9 cellular contexts compared by ENCODE assay signal in the genomic region with DNA sequence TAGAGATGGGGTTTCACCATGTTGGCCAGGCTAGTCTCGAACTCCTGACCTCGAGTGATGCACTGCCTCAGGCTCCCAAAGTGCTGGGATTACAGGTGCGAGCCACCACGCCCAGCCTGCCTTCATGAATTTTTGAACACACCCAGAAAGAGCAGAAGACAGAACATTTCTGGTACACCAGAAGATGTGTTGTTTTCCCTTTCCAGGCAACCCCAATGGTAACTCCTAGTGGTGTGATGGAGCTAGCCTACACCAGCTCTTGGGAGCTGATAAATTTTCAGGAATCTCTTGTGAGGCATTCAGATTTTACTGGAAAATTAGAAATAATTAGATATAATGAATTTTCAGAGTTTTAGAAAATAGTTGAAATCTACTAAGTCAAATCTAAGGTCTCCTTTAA. TPM values are rescaled to one million over a fixed set of nuclear protein-coding genes. Genes with fewer than 3 reads are reported as not detected.
DNase-seq lines count a peak whose midpoint lies in the region; ATAC-seq and TF ChIP-seq lines count a peak whose summit lies in the region.
"Had no signal": no experiment of that assay in that cellular context is flagged by ENCODE, and none has a peak within 500 bp of the region (broad histone marks: within the 10 kb centered on the region; RNA-seq: fewer than 3 reads in every experiment).

No MANE protein-coding gene starts in this region.

- H3K4me1 Mint-ChIP-seq in activated T-cell treated with anti-CD3 and anti-CD28 coated beads, Interleukin-2, amount 50 U/mL, for 4 hours (ENCODE audit: low read depth): peaks cover 11% of the 10 kb centered on the region
- peaks cover 19% of the 10 kb centered on the region for H3K4me1 Mint-ChIP-seq in activated CD4-positive, alpha-beta memory T cell treated with anti-CD3 and anti-CD28 coated beads, Interleukin-2, amount 10 ng/mL, durations not matched to agents 7 days and 5 days
- peaks cover 16 to 26% of the 10 kb centered on the region in 2 donors for H3K4me1 Mint-ChIP-seq in immature natural killer cell

- intact Hi-C loops in tibial artery (cut with DNase I; ENCODE audit: low total_unique reads): loop anchor here (5.0 kb wide), 1 partner anchor 63 kb away; no protein-coding TSS in a partner anchor

- DNase-seq in activated T-cell treated with anti-CD3 and anti-CD28 coated beads, Interleukin-2, amount 50 U/mL, for 4 hours: no peak
- DNase-seq in activated T-cell treated with anti-CD3 and anti-CD28 coated beads for 4 hours: no peak
- DNase-seq in activated CD4-positive, alpha-beta memory T cell treated with anti-CD3 and anti-CD28 coated beads, Interleukin-2, amount 10 ng/mL, durations not matched to agents 7 days and 5 days: no peak
- no peak for DNase-seq in immature natural killer cell
- DNase-seq in tibial artery: no peak
- no peak for DNase-seq in NCI-H446 treated with DMSO at 0.1 percent for 48 hours (lab: John Stamatoyannopoulos, UW)
- DNase-seq: NCI-H69 had no signal

- no peak for TF ChIP-seq CTCF in tibial artery (IDR thresholded peaks at IDR 0.05)

- peak overlapping the region; percentile 97 for H3K27ac ChIP-seq in tibial artery

- no peaks in the 10 kb centered on the region for H3K27me3 ChIP-seq in tibial artery

- ATAC-seq in activated T-cell treated with anti-CD3 and anti-CD28 coated beads, Interleukin-2, amount 50 U/mL, for 4 hours: no peak
- ATAC-seq in activated CD4-positive, CD25-positive, alpha-beta regulatory T cell treated with anti-CD3 and anti-CD28 coated beads, Interleukin-2, amount 50 U/mL, for 24 hours: no peak
- no peak for ATAC-seq in HG02623 (IDR thresholded peaks at IDR 0.05; ENCODE audit: unreplicated experiment)

- H3K9me3 ChIP-seq in tibial artery: no peaks in the 10 kb centered on the region

- no peaks in the 10 kb centered on the region for H3K9me3 Mint-ChIP-seq in activated T-cell treated with anti-CD3 and anti-CD28 coated beads, Interleukin-2, amount 50 U/mL, for 4 hours
- no peaks in the 10 kb centered on the region for H3K9me3 Mint-ChIP-seq in activated CD4-positive, alpha-beta memory T cell treated with anti-CD3 and anti-CD28 coated beads, Interleukin-2, amount 10 ng/mL, durations not matched to agents 7 days and 5 days
- no peaks in the 10 kb centered on the region for H3K9me3 Mint-ChIP-seq in immature natural killer cell

- H3K4me1 ChIP-seq in tibial artery: peaks cover 0 to 13% (median 0%) of the 10 kb centered on the region in 4 donors

- peak overlapping the region; percentile 97 for H3K4me3 Mint-ChIP-seq in activated T-cell treated with anti-CD3 and anti-CD28 coated beads, Interleukin-2, amount 50 U/mL, for 4 hours
- peak overlapping the region; percentile 87 for H3K4me3 Mint-ChIP-seq in activated CD4-positive, alpha-beta memory T cell treated with anti-CD3 and anti-CD28 coated beads, Interleukin-2, amount 10 ng/mL, durations not matched to agents 7 days and 5 days
- H3K4me3 Mint-ChIP-seq in immature natural killer cell: peak overlapping the region; percentile 90 to 97 (median 95)

- H3K4me3 ChIP-seq in tibial artery: peak overlapping the region; percentile 68 to 93

- H3K36me3 Mint-ChIP-seq in activated T-cell treated with anti-CD3 and anti-CD28 coated beads, Interleukin-2, amount 50 U/mL, for 4 hours (ENCODE audit: insufficient read depth): no peaks in the 10 kb centered on the region
- H3K36me3 Mint-ChIP-seq in activated CD4-positive, alpha-beta memory T cell treated with anti-CD3 and anti-CD28 coated beads, Interleukin-2, amount 10 ng/mL, durations not matched to agents 7 days and 5 days (ENCODE audit: low read depth): peaks cover 14% of the 10 kb centered on the region
- peaks cover 0 to 3% (median 0%) of the 10 kb centered on the region in 3 donors for H3K36me3 Mint-ChIP-seq in immature natural killer cell

- no peaks in the 10 kb centered on the region for H3K36me3 ChIP-seq in tibial artery

- H3K27me3 Mint-ChIP-seq in activated T-cell treated with anti-CD3 and anti-CD28 coated beads, Interleukin-2, amount 50 U/mL, for 4 hours (ENCODE audit: low read depth): no peaks in the 10 kb centered on the region
- H3K27me3 Mint-ChIP-seq in activated CD4-positive, alpha-beta memory T cell treated with anti-CD3 and anti-CD28 coated beads, Interleukin-2, amount 10 ng/mL, durations not matched to agents 7 days and 5 days: peaks cover 4% of the 10 kb centered on the region
- peaks cover 4 to 7% (median 4%) of the 10 kb centered on the region in 3 donors for H3K27me3 Mint-ChIP-seq in immature natural killer cell (ENCODE audit: low read depth in 3 of 3)

- CTCF ChIA-PET in activated CD4-positive, alpha-beta memory T cell treated with anti-CD3 and anti-CD28 coated beads, Interleukin-2, amount 10 ng/mL, durations not matched to agents 7 days and 5 days (lab: Charles Lee): interaction anchor here (1.0 to 1.9 kb wide), 6 partner anchors 12 to 564 kb away, joined by 3 to 17 read pairs (median 5); no protein-coding TSS in a partner anchor

- H3K27ac Mint-ChIP-seq in activated CD4-positive, alpha-beta memory T cell treated with anti-CD3 and anti-CD28 coated beads, Interleukin-2, amount 10 ng/mL, durations not matched to agents 7 days and 5 days: peak overlapping the region; percentile 68
- H3K27ac Mint-ChIP-seq in immature natural killer cell: peak overlapping the region; percentile 97 to 100 (median 98)

- POLR2A ChIA-PET in activated CD4-positive, alpha-beta memory T cell treated with anti-CD3 and anti-CD28 coated beads, Interleukin-2, amount 10 ng/mL, durations not matched to agents 7 days and 5 days (lab: Charles Lee): interaction anchor here (0.7 to 2.6 kb wide), 29 partner anchors 8 to 1413 kb away, joined by 3 to 81 read pairs (median 4); a partner anchor contains a TSS

RNA-seq across cellular contexts. Expression of a gene that starts 0.9 kb away (rescaled TPM):
- total RNA-seq in activated T-cell treated with anti-CD3 and anti-CD28 coated beads, Interleukin-2, amount 50 U/mL, for 4 hours: 1 to 10 TPM; 7.2 to 9.5 (median 8.8) TPM
- total RNA-seq in activated CD4-positive, alpha-beta memory T cell treated with anti-CD3 and anti-CD28 coated beads, Interleukin-2, amount 10 ng/mL, durations not matched to agents 7 days and 5 days: 10 to 100 TPM; 12.7 to 15.2 TPM
- polyA plus RNA-seq in immature natural killer cell: 10 to 100 TPM in 1 of 3 donors, 1 to 10 TPM in 2; 2.1 to 17.3 (median 8.9) TPM
